Comparison of ENCODE assay signal across 1 cellular context in the genomic region with DNA sequence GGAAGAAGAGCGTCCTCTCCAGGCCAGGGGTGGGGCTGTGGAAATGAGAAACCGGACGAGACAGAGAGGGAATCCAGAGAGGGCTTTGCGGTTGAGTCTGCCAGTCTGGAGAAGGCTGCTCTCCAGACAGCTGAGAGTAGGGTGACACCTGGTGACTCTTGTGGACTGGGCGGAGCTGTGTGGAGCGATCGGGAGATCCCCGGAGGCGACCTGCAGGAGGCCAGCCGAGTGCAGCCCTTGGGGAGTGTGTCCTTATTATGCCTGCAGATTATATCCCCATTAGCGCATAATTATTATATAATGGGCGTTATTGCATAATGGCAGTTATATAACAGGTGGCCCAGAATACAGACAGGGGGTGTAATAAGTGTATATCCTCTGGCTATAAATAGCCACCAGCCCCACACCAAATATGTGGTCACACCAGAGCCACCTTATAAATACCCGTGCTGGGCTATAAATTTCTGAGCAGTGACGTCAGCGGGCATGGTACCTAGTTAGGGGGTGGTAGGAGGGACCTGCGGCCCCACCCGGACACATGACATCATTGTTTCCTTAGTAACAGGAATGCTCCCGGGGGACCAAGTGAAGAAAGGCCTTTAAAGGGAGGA.
TF ChIP-seq lines count a peak whose summit lies in the region.

No MANE protein-coding gene starts in this region.

TF ChIP-seq in HEK293, 187 proteins besides CTCF, POLR2A, EP300 and RAD21 (continued from another document and continues in another):
- TF ChIP-seq, protein P1, sequence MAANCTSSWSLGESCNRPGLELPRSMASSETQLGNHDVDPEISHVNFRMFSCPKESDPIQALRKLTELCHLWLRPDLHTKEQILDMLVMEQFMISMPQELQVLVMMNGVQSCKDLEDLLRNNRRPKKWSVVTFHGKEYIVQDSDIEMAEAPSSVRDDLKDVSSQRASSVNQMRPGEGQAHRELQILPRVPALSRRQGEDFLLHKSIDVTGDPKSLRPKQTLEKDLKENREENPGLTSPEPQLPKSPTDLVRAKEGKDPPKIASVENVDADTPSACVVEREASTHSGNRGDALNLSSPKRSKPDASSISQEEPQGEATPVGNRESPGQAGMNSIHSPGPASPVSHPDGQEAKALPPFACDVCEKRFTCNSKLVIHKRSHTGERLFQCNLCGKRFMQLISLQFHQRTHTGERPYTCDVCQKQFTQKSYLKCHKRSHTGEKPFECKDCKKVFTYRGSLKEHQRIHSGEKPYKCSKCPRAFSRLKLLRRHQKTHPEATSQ (tag by site-specific recombination; IDR thresholded peaks at IDR 0.05): no peak
- peak; percentile 94 for TF ChIP-seq SP7 (tag by site-specific recombination; IDR thresholded peaks at IDR 0.05)
- peak; percentile 61 for TF ChIP-seq ZNF692 (tag by site-specific recombination; IDR thresholded peaks at IDR 0.05)
- no peak for TF ChIP-seq HOXA7 (CRISPR knock-in tag; IDR thresholded peaks at IDR 0.05; ENCODE audit: borderline replicate concordance)
- TF ChIP-seq ZNF449 (tag by site-specific recombination; IDR thresholded peaks at IDR 0.05): peak; percentile 49; the same call in 1 of the 2 replicates
- no peak for TF ChIP-seq ZNF785 (tag by site-specific recombination; IDR thresholded peaks at IDR 0.05)
- TF ChIP-seq, protein P2, sequence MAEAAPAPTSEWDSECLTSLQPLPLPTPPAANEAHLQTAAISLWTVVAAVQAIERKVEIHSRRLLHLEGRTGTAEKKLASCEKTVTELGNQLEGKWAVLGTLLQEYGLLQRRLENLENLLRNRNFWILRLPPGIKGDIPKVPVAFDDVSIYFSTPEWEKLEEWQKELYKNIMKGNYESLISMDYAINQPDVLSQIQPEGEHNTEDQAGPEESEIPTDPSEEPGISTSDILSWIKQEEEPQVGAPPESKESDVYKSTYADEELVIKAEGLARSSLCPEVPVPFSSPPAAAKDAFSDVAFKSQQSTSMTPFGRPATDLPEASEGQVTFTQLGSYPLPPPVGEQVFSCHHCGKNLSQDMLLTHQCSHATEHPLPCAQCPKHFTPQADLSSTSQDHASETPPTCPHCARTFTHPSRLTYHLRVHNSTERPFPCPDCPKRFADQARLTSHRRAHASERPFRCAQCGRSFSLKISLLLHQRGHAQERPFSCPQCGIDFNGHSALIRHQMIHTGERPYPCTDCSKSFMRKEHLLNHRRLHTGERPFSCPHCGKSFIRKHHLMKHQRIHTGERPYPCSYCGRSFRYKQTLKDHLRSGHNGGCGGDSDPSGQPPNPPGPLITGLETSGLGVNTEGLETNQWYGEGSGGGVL (tag by site-specific recombination; IDR thresholded peaks at IDR 0.05): peak; percentile 58
- peak; percentile 46; the same call in 1 of the 2 replicates for TF ChIP-seq ZSCAN30 (tag by site-specific recombination; IDR thresholded peaks at IDR 0.05)
- TF ChIP-seq GLIS2 (tag by site-specific recombination; IDR thresholded peaks at IDR 0.05): peak; percentile 83
- TF ChIP-seq ZNF121 (tag by site-specific recombination; IDR thresholded peaks at IDR 0.05): no peak
- TF ChIP-seq, protein P3, sequence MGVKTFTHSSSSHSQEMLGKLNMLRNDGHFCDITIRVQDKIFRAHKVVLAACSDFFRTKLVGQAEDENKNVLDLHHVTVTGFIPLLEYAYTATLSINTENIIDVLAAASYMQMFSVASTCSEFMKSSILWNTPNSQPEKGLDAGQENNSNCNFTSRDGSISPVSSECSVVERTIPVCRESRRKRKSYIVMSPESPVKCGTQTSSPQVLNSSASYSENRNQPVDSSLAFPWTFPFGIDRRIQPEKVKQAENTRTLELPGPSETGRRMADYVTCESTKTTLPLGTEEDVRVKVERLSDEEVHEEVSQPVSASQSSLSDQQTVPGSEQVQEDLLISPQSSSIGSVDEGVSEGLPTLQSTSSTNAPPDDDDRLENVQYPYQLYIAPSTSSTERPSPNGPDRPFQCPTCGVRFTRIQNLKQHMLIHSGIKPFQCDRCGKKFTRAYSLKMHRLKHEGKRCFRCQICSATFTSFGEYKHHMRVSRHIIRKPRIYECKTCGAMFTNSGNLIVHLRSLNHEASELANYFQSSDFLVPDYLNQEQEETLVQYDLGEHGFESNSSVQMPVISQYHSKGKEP (tag by site-specific recombination; IDR thresholded peaks at IDR 0.05): peak; percentile 45; the same call in 1 of the 2 replicates
- no peak for TF ChIP-seq ZNF302 (tag by site-specific recombination; IDR thresholded peaks at IDR 0.05; ENCODE audit: low read depth)
- TF ChIP-seq ZNF518A (tag by site-specific recombination; conservative IDR thresholded peaks at IDR 0.05; ENCODE audit: low read depth): no peak
- TF ChIP-seq, protein P4, sequence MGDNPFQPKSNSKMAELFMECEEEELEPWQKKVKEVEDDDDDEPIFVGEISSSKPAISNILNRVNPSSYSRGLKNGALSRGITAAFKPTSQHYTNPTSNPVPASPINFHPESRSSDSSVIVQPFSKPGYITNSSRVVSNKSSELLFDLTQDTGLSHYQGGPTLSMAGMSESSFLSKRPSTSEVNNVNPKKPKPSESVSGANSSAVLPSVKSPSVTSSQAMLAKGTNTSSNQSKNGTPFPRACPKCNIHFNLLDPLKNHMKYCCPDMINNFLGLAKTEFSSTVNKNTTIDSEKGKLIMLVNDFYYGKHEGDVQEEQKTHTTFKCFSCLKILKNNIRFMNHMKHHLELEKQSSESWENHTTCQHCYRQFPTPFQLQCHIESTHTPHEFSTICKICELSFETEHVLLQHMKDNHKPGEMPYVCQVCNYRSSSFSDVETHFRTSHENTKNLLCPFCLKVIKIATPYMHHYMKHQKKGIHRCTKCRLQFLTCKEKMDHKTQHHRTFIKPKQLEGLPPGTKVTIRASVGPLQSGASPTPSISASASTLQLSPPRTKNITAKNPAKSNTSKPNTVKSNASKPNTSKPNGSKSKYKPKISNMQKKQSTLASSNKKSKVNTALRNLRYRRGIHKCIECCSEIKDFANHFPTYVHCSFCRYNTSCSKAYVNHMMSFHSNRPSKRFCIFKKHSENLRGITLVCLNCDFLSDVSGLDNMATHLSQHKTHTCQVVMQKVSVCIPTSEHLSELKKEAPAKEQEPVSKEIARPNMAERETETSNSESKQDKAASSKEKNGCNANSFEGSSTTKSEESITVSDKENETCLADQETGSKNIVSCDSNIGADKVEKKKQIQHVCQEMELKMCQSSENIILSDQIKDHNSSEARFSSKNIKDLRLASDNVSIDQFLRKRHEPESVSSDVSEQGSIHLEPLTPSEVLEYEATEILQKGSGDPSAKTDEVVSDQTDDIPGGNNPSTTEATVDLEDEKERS (tag by site-specific recombination; IDR thresholded peaks at IDR 0.05): no peak
- TF ChIP-seq EGR2 (tag by site-specific recombination; IDR thresholded peaks at IDR 0.05; ENCODE audit: low read depth): 0 out of 2 replicates have a peak, but pooled peaks have one; percentile 8
- peak; percentile 95 for TF ChIP-seq HIC1 (tag by site-specific recombination; IDR thresholded peaks at IDR 0.05)
- TF ChIP-seq ZBTB1 (tag by site-specific recombination; IDR thresholded peaks at IDR 0.05): peak; percentile 7; the same call in 1 of the 2 replicates
- no peak for TF ChIP-seq ZBTB49 (tag by site-specific recombination; IDR thresholded peaks at IDR 0.05; ENCODE audit: low read depth)
- TF ChIP-seq ZNF248 (tag by site-specific recombination; IDR thresholded peaks at IDR 0.05): no peak
- no peak for TF ChIP-seq ZSCAN23 (tag by site-specific recombination; IDR thresholded peaks at IDR 0.05)
- TF ChIP-seq ZBTB20 (tag by site-specific recombination; IDR thresholded peaks at IDR 0.05): no peak
- no peak for TF ChIP-seq ZNF473 (tag by site-specific recombination; IDR thresholded peaks at IDR 0.05)
- 0 out of 2 replicates have a peak, but pooled peaks have one; percentile 6 for TF ChIP-seq ZNF513 (tag by site-specific recombination; IDR thresholded peaks at IDR 0.05)
- no peak; the same call in 1 of the 2 replicates for TF ChIP-seq KLF7 (tag by site-specific recombination; IDR thresholded peaks at IDR 0.05; ENCODE audit: borderline replicate concordance)
- TF ChIP-seq ZEB2 (tag by site-specific recombination; IDR thresholded peaks at IDR 0.05): peak; percentile 95
